Comparison of ENCODE assay signal across 8 cellular contexts in genomic region chr16:50697881-50698767, GRCh38. TPM values are rescaled to one million over a fixed set of nuclear protein-coding genes. Genes with fewer than 3 reads are reported as not detected.
DNase-seq lines count a peak whose midpoint lies in the region; ATAC-seq and TF ChIP-seq lines count a peak whose summit lies in the region.

No MANE protein-coding gene starts in this region.

- H3K27me3 ChIP-seq in muscle layer of duodenum (ENCODE audit: low read depth, low read length) (no peaks in the 10 kb centered on the region), upper lobe of right lung (no peaks in the 10 kb centered on the region)

- TF ChIP-seq CTCF in GM12865 (IDR thresholded peaks at IDR 0.05; ENCODE audit: insufficient read depth, low read depth, low read length, missing control alignments) (no peak), choroid plexus epithelial cell (conservative IDR thresholded peaks at IDR 0.05; ENCODE audit: low read depth, low read length) (no peak), upper lobe of right lung (IDR thresholded peaks at IDR 0.05) (no peak)

- peak overlapping the region; percentile 69 for H3K27ac ChIP-seq in muscle layer of duodenum (ENCODE audit: low read length)
- peak overlapping the region; percentile 77 for H3K27ac ChIP-seq in upper lobe of right lung

- DNase-seq in GM12865 (ENCODE audit: low read depth) (peak; percentile 78), RPMI7951 (ENCODE audit: low read depth) (peak; percentile 89), choroid plexus epithelial cell (ENCODE audit: low read depth) (peak; percentile 66), upper lobe of right lung (no peak), cerebellar cortex (ENCODE audit: low spot score) (no peak)
- no peak for DNase-seq in effector CD8-positive, alpha-beta T cell (lab: John Stamatoyannopoulos, UW)

- ATAC-seq in GM21825 (IDR thresholded peaks at IDR 0.05; ENCODE audit: unreplicated experiment) (peak; percentile 34), upper lobe of right lung (peak; percentile 64)

- no peaks in the 10 kb centered on the region for H3K36me3 ChIP-seq in muscle layer of duodenum (ENCODE audit: control insufficient read depth in 1 of 2, insufficient read depth in 2 of 2, low read length in 2 of 2)
- H3K36me3 ChIP-seq in upper lobe of right lung, result no peaks in the 10 kb centered on the region

- intact Hi-C loops in upper lobe of right lung (cut with DNase I), result no loop called here

- H3K9me3 ChIP-seq in muscle layer of duodenum (ENCODE audit: control insufficient read depth in 1 of 2, low read length in 2 of 2) (no peaks in the 10 kb centered on the region), upper lobe of right lung (no peaks in the 10 kb centered on the region)

- H3K4me3 ChIP-seq in GM12865 (ENCODE audit: low read depth, low read length), result peak overlapping the region; percentile 57
- H3K4me3 ChIP-seq in choroid plexus epithelial cell (ENCODE audit: low read depth, low read length), result peak overlapping the region; percentile 48
- peak overlapping the region; percentile 52 to 66 for H3K4me3 ChIP-seq in muscle layer of duodenum (ENCODE audit: low read depth in 1 of 2, low read length in 2 of 2)
- peak overlapping the region; percentile 48 for H3K4me3 ChIP-seq in upper lobe of right lung

- H3K4me1 ChIP-seq in muscle layer of duodenum (ENCODE audit: control insufficient read depth in 1 of 2, insufficient read depth in 2 of 2, low read length in 2 of 2), result peaks cover 7 to 35% of the 10 kb centered on the region in 2 donors
- H3K4me1 ChIP-seq in upper lobe of right lung, result peaks cover 36% of the 10 kb centered on the region

RNA-seq across cellular contexts. Expression of gene NOD2, which starts 4.7 kb away (rescaled TPM):
- total RNA-seq in RPMI7951 (2014; rRNA removed; shearing (Covaris generic)), result 2.8 and 3.1 TPM in 2 replicates
- total RNA-seq in upper lobe of right lung, result 4.2 TPM

RNA-seq across cellular contexts. Expression of gene SNX20, which starts 17.0 kb away (rescaled TPM):
- total RNA-seq in RPMI7951 (2014; rRNA removed; shearing (Covaris generic)), result not detected in 2 replicates
- 9.2 TPM for total RNA-seq in upper lobe of right lung

RNA-seq across cellular contexts. Expression of gene CYLD, which starts 43.8 kb away (rescaled TPM):
- total RNA-seq in RPMI7951 (2014; rRNA removed; shearing (Covaris generic)), result 39.3 and 39.5 TPM in 2 replicates
- 48.3 TPM for total RNA-seq in upper lobe of right lung

Comparison
In these comparisons a context has a peak if more than half of its experiments do, and no peak if none do; other contexts are left out.
1. DNase-seq: peak in GM12865 (single experiment), RPMI7951 (single experiment) and choroid plexus epithelial cell (single experiment); none in upper lobe of right lung (single experiment), cerebellar cortex (single experiment) and effector CD8-positive, alpha-beta T cell (single experiment).
2. RNA of gene SNX20, which starts 17.0 kb away (total RNA-seq): 9.2 TPM in upper lobe of right lung (single experiment); not detected in RPMI7951; every median in the first group is over 10 times any median in the second.
3. Peak in every context shown above with its lines, with median percentiles within 50 percentile points of each other: H3K4me3 ChIP-seq.